Comparison of ENCODE assay signal across 29 cellular contexts in genomic region chr19:41971363-41971762, GRCh38. TPM values are rescaled to one million over a fixed set of nuclear protein-coding genes. Genes with fewer than 3 reads are reported as not detected.
A peak's percentile ranks its signal among the peaks of the same experiment; 100 is the strongest.
DNase-seq lines count a peak whose midpoint lies in the region; ATAC-seq, FAIRE-seq and TF ChIP-seq lines count a peak whose summit lies in the region.
"Had no signal": no experiment of that assay in that cellular context is flagged by ENCODE, and none has a peak within 500 bp of the region (broad histone marks: within the 10 kb centered on the region; RNA-seq: fewer than 3 reads in every experiment).

No MANE protein-coding gene starts in this region.

- peak; percentile 81 for FAIRE-seq in A549 (lab: Jason Lieb, UNC)
- FAIRE-seq: GM12891, GM19239 had no signal

- no peak overlapping the region for H3K4me3 Mint-ChIP-seq in glutamatergic neuron (ENCODE audit: unreplicated experiment)
- H3K4me3 Mint-ChIP-seq: CD14-positive monocyte; CD4-positive, alpha-beta memory T cell; CD8-positive, alpha-beta memory T cell had no signal

- H3K36me3 ChIP-seq in SK-N-MC (ENCODE audit: insufficient read depth, low read length) (peaks cover 6% of the 10 kb centered on the region; the same call in 1 of the 2 replicates), osteoblast (ENCODE audit: insufficient read depth, low read length) (no peaks in the 10 kb centered on the region), gastroesophageal sphincter (no peaks in the 10 kb centered on the region)

- TF ChIP-seq CTCF in A549 (IDR thresholded peaks at IDR 0.05) (no peak), glutamatergic neuron (IDR thresholded peaks at IDR 0.05; ENCODE audit: partially characterized antibody, unreplicated experiment) (no peak), osteoblast (IDR thresholded peaks at IDR 0.05; ENCODE audit: extremely low read depth, low read depth, low read length) (no peak), gastroesophageal sphincter (IDR thresholded peaks at IDR 0.05) (no peak)

- TF ChIP-seq RAD21 in A549 (conservative IDR thresholded peaks at IDR 0.05 in 1 of 2, IDR thresholded peaks at IDR 0.05 in 1 of 2), result no peak

- WGBS in A549 (ENCODE audit: missing lambda C conversion rate), result 46% methylated on average over 11 of the region's 11 CpGs
- WGBS in gastroesophageal sphincter (ENCODE audit: low coverage in 1 of 2), 2 donors, result 68 to 77% methylated on average over 8 of the region's 11 CpGs

- no peak for TF ChIP-seq POLR2A in A549 (IDR thresholded peaks at IDR 0.05; ENCODE audit: low read length)
- TF ChIP-seq POLR2A in gastroesophageal sphincter (IDR thresholded peaks at IDR 0.05), result no peak

- H4K20me1 ChIP-seq in osteoblast (ENCODE audit: insufficient read depth, low read length), result no peaks in the 10 kb centered on the region

- H3K9ac ChIP-seq in SK-N-MC (ENCODE audit: insufficient read length), result no peak overlapping the region
- H3K9ac ChIP-seq: BLaER1 had no signal

- H3K27me3 Mint-ChIP-seq in glutamatergic neuron (ENCODE audit: unreplicated experiment), result peaks cover 8% of the 10 kb centered on the region
- H3K27me3 Mint-ChIP-seq: CD4-positive, alpha-beta memory T cell; CD4-positive, CD25-positive, alpha-beta regulatory T cell; CD8-positive, alpha-beta memory T cell had no signal

- H3K27ac Mint-ChIP-seq in glutamatergic neuron (ENCODE audit: unreplicated experiment), result peak overlapping the region; percentile 52
- H3K27ac Mint-ChIP-seq: CD14-positive monocyte; CD4-positive, alpha-beta memory T cell; CD4-positive, CD25-positive, alpha-beta regulatory T cell; CD8-positive, alpha-beta memory T cell had no signal

- H3K4me1 ChIP-seq in A549 (no peaks in the 10 kb centered on the region), osteoblast (ENCODE audit: insufficient read depth, low read length) (no peaks in the 10 kb centered on the region), gastroesophageal sphincter (no peaks in the 10 kb centered on the region)
- H3K4me1 ChIP-seq: BE2C had no signal

- peaks cover 11% of the 10 kb centered on the region for H3K36me3 Mint-ChIP-seq in glutamatergic neuron (ENCODE audit: unreplicated experiment)
- H3K36me3 Mint-ChIP-seq: CD14-positive monocyte; CD4-positive, alpha-beta memory T cell had no signal

- H3K4me1 Mint-ChIP-seq in glutamatergic neuron (ENCODE audit: low read depth, unreplicated experiment), result no peaks in the 10 kb centered on the region
- H3K4me1 Mint-ChIP-seq: CD4-positive, alpha-beta memory T cell; CD4-positive, CD25-positive, alpha-beta regulatory T cell; CD8-positive, alpha-beta memory T cell had no signal

- no peak overlapping the region for H2AFZ ChIP-seq in osteoblast (ENCODE audit: low read length)

- peaks cover 9% of the 10 kb centered on the region for H3K9me3 Mint-ChIP-seq in glutamatergic neuron (ENCODE audit: unreplicated experiment)
- H3K9me3 Mint-ChIP-seq: CD14-positive monocyte had no signal

- no peak for ATAC-seq in A549
- ATAC-seq in gastroesophageal sphincter, result no peak

- H3K9me3 ChIP-seq in A549, result no peaks in the 10 kb centered on the region
- H3K9me3 ChIP-seq in SK-N-MC (ENCODE audit: low read depth, low read length), result no peaks in the 10 kb centered on the region
- H3K9me3 ChIP-seq in osteoblast (ENCODE audit: low read depth, low read length), result no peaks in the 10 kb centered on the region
- H3K9me3 ChIP-seq in gastroesophageal sphincter, result no peaks in the 10 kb centered on the region
- H3K9me3 ChIP-seq: BE2C, BLaER1 had no signal

- no peak overlapping the region for H3K4me2 ChIP-seq in A549
- no peak overlapping the region for H3K4me2 ChIP-seq in osteoblast (ENCODE audit: insufficient read depth, low read length)
- H3K4me2 ChIP-seq: BLaER1 had no signal

- H3K79me2 ChIP-seq in osteoblast (ENCODE audit: insufficient read depth, low read length), result no peaks in the 10 kb centered on the region

- no peak overlapping the region for H3K4me3 ChIP-seq in A549
- H3K4me3 ChIP-seq in SK-N-MC, result no peak overlapping the region
- no peak overlapping the region for H3K4me3 ChIP-seq in osteoblast (ENCODE audit: insufficient read depth, low read length)
- H3K4me3 ChIP-seq in gastroesophageal sphincter, result no peak overlapping the region
- H3K4me3 ChIP-seq: BLaER1 had no signal

- H3K27ac ChIP-seq in A549 (no peak overlapping the region), SK-N-MC (peak overlapping the region; percentile 46), osteoblast (ENCODE audit: low read depth, low read length) (no peak overlapping the region), gastroesophageal sphincter (no peak overlapping the region)
- H3K27ac ChIP-seq: 22Rv1, BLaER1 had no signal

- peaks cover 8% of the 10 kb centered on the region for H3K27me3 ChIP-seq in osteoblast (ENCODE audit: insufficient read depth, low read length)
- peaks cover 59% of the 10 kb centered on the region for H3K27me3 ChIP-seq in gastroesophageal sphincter
- H3K27me3 ChIP-seq: BE2C, BLaER1 had no signal

- no peak for TF ChIP-seq EP300 in A549 (IDR thresholded peaks at IDR 0.05)
- TF ChIP-seq EP300 in gastroesophageal sphincter (IDR thresholded peaks at IDR 0.05), result no peak

- POLR2A ChIA-PET in A549 (lab: Yijun Ruan, JAX), result no interaction called here

- CTCF ChIA-PET in A549 (lab: Yijun Ruan, JAX), result interaction anchor here (0.6 to 1.5 kb wide), 3 partner anchors 8 to 112 kb away, joined by 3 read pairs; partner anchors contain the start of gene RPS19

- DNase-seq in A549 (ENCODE audit: low read depth in 1 of 2, low spot score in 1 of 2) (no peak), SK-N-MC (ENCODE audit: low read depth, low spot score) (no peak), glutamatergic neuron (no peak), osteoblast (ENCODE audit: insufficient read length, low spot score, missing footprints) (peak; percentile 18), middle frontal gyrus (ENCODE audit: extremely low spot score, low spot score) (no peak), GM03348 (ENCODE audit: low spot score) (no peak)
- DNase-seq: ACHN; BE2C; C1 segment of cervical spinal cord; CD4-positive, alpha-beta memory T cell; CD4-positive, CD25-positive, alpha-beta regulatory T cell; CD8-positive, alpha-beta memory T cell; COR-L47; DMS 273 treated with DMSO at 0.1 percent for 48 hours; DMS153; DMS53; DMS79; DND-41; EL; GDM1 had no signal

TF ChIP-seq in A549, 52 proteins besides CTCF, POLR2A, EP300 and RAD21 (continues in another document):
- TF ChIP-seq MYC (IDR thresholded peaks at IDR 0.05; ENCODE audit: borderline replicate concordance, low read length) (no peak), NR3C1 (IDR thresholded peaks at IDR 0.05) (no peak), RCOR1 (IDR thresholded peaks at IDR 0.05; ENCODE audit: low read depth, low read length) (no peak), PBX3 (IDR thresholded peaks at IDR 0.05) (no peak), HDAC2 (IDR thresholded peaks at IDR 0.05) (no peak), ESRRA (IDR thresholded peaks at IDR 0.05; ENCODE audit: borderline replicate concordance, low read length) (no peak), PHF8 (IDR thresholded peaks at IDR 0.05; ENCODE audit: borderline replicate concordance, low read depth) (no peak)
- TF ChIP-seq, protein P1, sequence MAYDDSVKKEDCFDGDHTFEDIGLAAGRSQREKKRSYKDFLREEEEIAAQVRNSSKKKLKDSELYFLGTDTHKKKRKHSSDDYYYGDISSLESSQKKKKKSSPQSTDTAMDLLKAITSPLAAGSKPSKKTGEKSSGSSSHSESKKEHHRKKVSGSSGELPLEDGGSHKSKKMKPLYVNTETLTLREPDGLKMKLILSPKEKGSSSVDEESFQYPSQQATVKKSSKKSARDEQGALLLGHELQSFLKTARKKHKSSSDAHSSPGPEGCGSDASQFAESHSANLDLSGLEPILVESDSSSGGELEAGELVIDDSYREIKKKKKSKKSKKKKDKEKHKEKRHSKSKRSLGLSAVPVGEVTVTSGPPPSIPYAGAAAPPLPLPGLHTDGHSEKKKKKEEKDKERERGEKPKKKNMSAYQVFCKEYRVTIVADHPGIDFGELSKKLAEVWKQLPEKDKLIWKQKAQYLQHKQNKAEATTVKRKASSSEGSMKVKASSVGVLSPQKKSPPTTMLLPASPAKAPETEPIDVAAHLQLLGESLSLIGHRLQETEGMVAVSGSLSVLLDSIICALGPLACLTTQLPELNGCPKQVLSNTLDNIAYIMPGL (CRISPR knock-in tag; IDR thresholded peaks at IDR 0.05; ENCODE audit: borderline replicate concordance), result no peak

RNA-seq across cellular contexts. Expression of gene RABAC1, which starts 12.2 kb away (rescaled TPM):
- 117 and 137 TPM in 2 replicates for polyA plus RNA-seq in A549 (2011; rRNA removed)
- 315 and 361 TPM in 2 replicates for polyA plus RNA-seq in A549 (2012; cell fraction: cytosol; rRNA removed)
- 405 and 426 TPM in 2 replicates for polyA plus RNA-seq in A549 (2012; cell fraction: nucleus; rRNA removed)
- polyA plus RNA-seq in A549 (2017; fragmentation: RNase III; extraction: RNeasy Plus Mini Kit Qiagen cat#74134 plus additional on column Dnase treatment), result 199 to 247 TPM (median 246 TPM) in 3 replicates
- 73.2 and 77.6 TPM in 2 replicates for polyA minus RNA-seq in A549 (2011; rRNA and poly(A)+ RNA removed)
- 139 TPM for total RNA-seq in glutamatergic neuron (ENCODE audit: unreplicated experiment)
- total RNA-seq in osteoblast, result 95.2 and 117 TPM in 2 replicates
- total RNA-seq in gastroesophageal sphincter, result 100 to 1,000 TPM; 150 to 215 (median 201) TPM

RNA-seq across cellular contexts. Expression of gene ATP1A3, which starts 22.7 kb away (rescaled TPM):
- 0.67 and 0.69 TPM in 2 replicates for polyA plus RNA-seq in A549 (2011; rRNA removed)
- polyA plus RNA-seq in A549 (2012; cell fraction: cytosol; rRNA removed), result 1.2 and 1.3 TPM in 2 replicates
- polyA plus RNA-seq in A549 (2012; cell fraction: nucleus; rRNA removed), result 2.9 and 3.8 TPM in 2 replicates
- polyA plus RNA-seq in A549 (2017; fragmentation: RNase III; extraction: RNeasy Plus Mini Kit Qiagen cat#74134 plus additional on column Dnase treatment), result 3.4 to 3.8 TPM (median 3.7 TPM) in 3 replicates
- 1.3 and 2.6 TPM in 2 replicates for polyA minus RNA-seq in A549 (2011; rRNA and poly(A)+ RNA removed)
- 650 TPM for total RNA-seq in glutamatergic neuron (ENCODE audit: unreplicated experiment)
- under 0.01 TPM in 2 replicates for total RNA-seq in osteoblast
- total RNA-seq in gastroesophageal sphincter, result 1 to 10 TPM in 2 of 4 donors, under 1 TPM in 1, not detected in 1; 0.81 to 2.6 (median 1.1) TPM
- polyA plus RNA-seq: AG04450 had no signal

RNA-seq across cellular contexts. Expression of gene ERFL, which starts 43.1 kb away (rescaled TPM):
- polyA plus RNA-seq in A549 (2011; rRNA removed) (0.19 and 0.21 TPM in 2 replicates), A549 (2017; fragmentation: RNase III; extraction: RNeasy Plus Mini Kit Qiagen cat#74134 plus additional on column Dnase treatment) (0.10 to 0.20 TPM (median 0.15 TPM) in 3 replicates)
- polyA plus RNA-seq in A549 (2012; cell fraction: cytosol; rRNA removed), result 0.07 and 0.08 TPM in 2 replicates
- 0.50 and 0.82 TPM in 2 replicates for polyA plus RNA-seq in A549 (2012; cell fraction: nucleus; rRNA removed)
- 0.17 TPM in 1 of 2 replicates, not detected in the other for polyA minus RNA-seq in A549 (2011; rRNA and poly(A)+ RNA removed)
- total RNA-seq in glutamatergic neuron (ENCODE audit: unreplicated experiment) (1.6 TPM), osteoblast (under 0.01 TPM in 2 replicates), gastroesophageal sphincter (not detected)
- total RNA-seq: Daoy, G401 had no signal
- polyA plus RNA-seq: AG04450; CD14-positive monocyte; CD4-positive, CD25-positive, alpha-beta regulatory T cell; CD8-positive, alpha-beta memory T cell had no signal

Comparison
In these comparisons a context has a peak if more than half of its experiments do, and no peak if none do; other contexts are left out.
1. RNA of gene ATP1A3, which starts 22.7 kb away (total RNA-seq): 650 TPM in glutamatergic neuron (single experiment); 0.81 to 2.6 TPM in gastroesophageal sphincter and under 0.01 TPM in osteoblast; every median in the first group is over 100 times any median in the second.